In the genomic region with DNA sequence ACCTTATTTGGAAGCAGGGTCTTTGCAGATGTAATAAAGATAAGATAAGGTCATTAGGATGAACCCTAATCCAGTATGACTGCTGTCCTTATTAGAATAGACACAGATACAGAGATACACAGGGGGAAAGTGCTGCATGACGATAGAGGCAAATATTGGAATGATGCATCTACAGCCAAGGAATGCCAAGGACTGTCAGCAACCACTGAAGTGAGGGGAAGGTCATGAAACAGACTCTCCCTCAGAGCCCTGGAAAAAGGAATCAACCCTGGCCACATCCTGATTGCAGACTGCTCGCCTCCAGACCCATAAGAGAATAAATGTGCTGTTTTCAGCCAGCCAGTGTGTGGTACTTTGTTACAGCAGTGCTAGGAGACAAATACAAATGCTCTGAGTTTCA, we compare ENCODE assay signal across 18 cellular contexts. TPM values are rescaled to one million over a fixed set of nuclear protein-coding genes. Genes with fewer than 3 reads are reported as not detected.
DNase-seq lines count a peak whose midpoint lies in the region; ATAC-seq, FAIRE-seq and TF ChIP-seq lines count a peak whose summit lies in the region.
"Had no signal": no experiment of that assay in that cellular context is flagged by ENCODE, and none has a peak within 500 bp of the region (broad histone marks: within the 10 kb centered on the region; RNA-seq: fewer than 3 reads in every experiment).

No MANE protein-coding gene starts in this region.

- H4K20me1 ChIP-seq in astrocyte (ENCODE audit: insufficient read depth, low read length), result no peaks in the 10 kb centered on the region
- H4K20me1 ChIP-seq: BLaER1 had no signal

- H3K4me3 ChIP-seq in astrocyte (ENCODE audit: insufficient read depth, low read depth, low read length), result no peak overlapping the region
- H3K4me3 ChIP-seq in mesenchymal stem cell (ENCODE audit: insufficient read depth in 1 of 2, low read depth in 1 of 2, low read length in 2 of 2), result no peak overlapping the region
- no peak overlapping the region for H3K4me3 ChIP-seq in right lobe of liver
- H3K4me3 ChIP-seq: BLaER1, HAP-1, PC-9, SK-N-MC had no signal

- H3K79me1 ChIP-seq in mesenchymal stem cell (replicated peaks; ENCODE audit: low read length, poor library complexity, severe bottlenecking), result no peaks in the 10 kb centered on the region

- no peak overlapping the region for H2BK12ac ChIP-seq in mesenchymal stem cell (ENCODE audit: low read length in 2 of 2)

- H3K36me3 Mint-ChIP-seq in astrocyte (ENCODE audit: low read depth, unreplicated experiment), result peaks cover 5% of the 10 kb centered on the region

- WGBS in mesenchymal stem cell, result 90% methylated on average over 2 of the region's 2 CpGs
- 94% methylated on average over 2 of the region's 2 CpGs for WGBS in right lobe of liver (ENCODE audit: insufficient coverage, low coverage, low lambda C conversion rate, missing lambda C conversion rate)

- H2BK120ac ChIP-seq in mesenchymal stem cell (ENCODE audit: low read depth, low read length), result no peak overlapping the region

- no peak overlapping the region for H2AFZ ChIP-seq in astrocyte (ENCODE audit: low read depth, low read length)
- no peak overlapping the region for H2AFZ ChIP-seq in mesenchymal stem cell (ENCODE audit: low read depth, low read length)
- H2AFZ ChIP-seq: PC-9 had no signal

- no peaks in the 10 kb centered on the region for H3K79me2 ChIP-seq in astrocyte (ENCODE audit: insufficient read depth, low read length)

- FAIRE-seq in H54 (lab: Jason Lieb, UNC), result peak; percentile 30
- FAIRE-seq in astrocyte (lab: Jason Lieb, UNC), result peak; percentile 65

- H3K27ac ChIP-seq in astrocyte (ENCODE audit: low read depth, low read length), result no peak overlapping the region
- H3K27ac ChIP-seq in mesenchymal stem cell (ENCODE audit: low read length, poor library complexity, severe bottlenecking), result no peak overlapping the region
- H3K27ac ChIP-seq in right lobe of liver, result no peak overlapping the region
- H3K27ac ChIP-seq: BLaER1, PC-9, SK-N-MC had no signal

- H2BK5ac ChIP-seq in mesenchymal stem cell (ENCODE audit: low read depth, low read length, poor library complexity, severe bottlenecking), result no peak overlapping the region

- no peak overlapping the region for H3K23ac ChIP-seq in mesenchymal stem cell (ENCODE audit: low read length in 2 of 2)

- H3K9me3 Mint-ChIP-seq in astrocyte (ENCODE audit: unreplicated experiment), result no peaks in the 10 kb centered on the region
- H3K9me3 Mint-ChIP-seq: CD8-positive, alpha-beta memory T cell had no signal

- H2AK5ac ChIP-seq in mesenchymal stem cell (ENCODE audit: low read length, severe bottlenecking), result no peak overlapping the region

- no peak overlapping the region for H2BK15ac ChIP-seq in mesenchymal stem cell (ENCODE audit: low read depth, poor library complexity, severe bottlenecking)

- no peak overlapping the region for H3K14ac ChIP-seq in mesenchymal stem cell (ENCODE audit: low read length in 2 of 2)

- H3K27me3 ChIP-seq in astrocyte (ENCODE audit: insufficient read depth, low read length), result no peaks in the 10 kb centered on the region
- H3K27me3 ChIP-seq in mesenchymal stem cell (ENCODE audit: control insufficient read depth in 1 of 2, insufficient read depth in 1 of 2, low read length in 2 of 2), result no peaks in the 10 kb centered on the region
- H3K27me3 ChIP-seq in right lobe of liver, result no peaks in the 10 kb centered on the region
- H3K27me3 ChIP-seq: BLaER1 had no signal

- TF ChIP-seq CTCF in astrocyte (IDR thresholded peaks at IDR 0.05; ENCODE audit: insufficient read depth, low read depth, low read length), result no peak
- no peak for TF ChIP-seq CTCF in right lobe of liver (IDR thresholded peaks at IDR 0.05)

- H3K9ac ChIP-seq in astrocyte (ENCODE audit: low read length), result no peak overlapping the region
- no peak overlapping the region for H3K9ac ChIP-seq in mesenchymal stem cell (ENCODE audit: low read length)
- H3K9ac ChIP-seq: BLaER1 had no signal

- no peak overlapping the region for H3K18ac ChIP-seq in mesenchymal stem cell (ENCODE audit: low read depth in 1 of 2, low read length in 2 of 2)

- ATAC-seq in HG03520 (IDR thresholded peaks at IDR 0.05; ENCODE audit: unreplicated experiment) (no peak), right lobe of liver (no peak)

- peak overlapping the region; percentile 20 for H3K27ac Mint-ChIP-seq in astrocyte (ENCODE audit: unreplicated experiment)
- H3K27ac Mint-ChIP-seq: CD8-positive, alpha-beta memory T cell; IgD-negative memory B cell had no signal

- TF ChIP-seq POLR2A in H54 (IDR thresholded peaks at IDR 0.05; ENCODE audit: low read depth, low read length) (no peak), right lobe of liver (IDR thresholded peaks at IDR 0.05) (no peak)

- intact Hi-C loops in right lobe of liver (cut with DNase I), result no loop called here

- no peak overlapping the region for H4K8ac ChIP-seq in mesenchymal stem cell (ENCODE audit: low read length)

- H3K4me3 Mint-ChIP-seq in astrocyte (ENCODE audit: unreplicated experiment), result no peak overlapping the region
- H3K4me3 Mint-ChIP-seq: CD8-positive, alpha-beta memory T cell had no signal

- H3K9me3 ChIP-seq in astrocyte (ENCODE audit: insufficient read depth, low read depth, low read length), result no peaks in the 10 kb centered on the region
- no peaks in the 10 kb centered on the region for H3K9me3 ChIP-seq in mesenchymal stem cell (ENCODE audit: control insufficient read depth, low read length)
- no peaks in the 10 kb centered on the region for H3K9me3 ChIP-seq in right lobe of liver
- H3K9me3 ChIP-seq: BLaER1, HAP-1 had no signal

- H3K4me2 ChIP-seq in astrocyte (ENCODE audit: low read length), result no peak overlapping the region
- no peak overlapping the region for H3K4me2 ChIP-seq in mesenchymal stem cell (ENCODE audit: low read length, poor library complexity, severe bottlenecking)
- H3K4me2 ChIP-seq: BLaER1, PC-9 had no signal

- no peak overlapping the region for H4K91ac ChIP-seq in mesenchymal stem cell (ENCODE audit: low read length)

- H3K4me1 Mint-ChIP-seq in astrocyte (ENCODE audit: low read depth, unreplicated experiment), result peaks cover 7% of the 10 kb centered on the region
- H3K4me1 Mint-ChIP-seq: CD8-positive, alpha-beta memory T cell; IgD-negative memory B cell had no signal

- DNase-seq in EH (ENCODE audit: low read depth), result peak; percentile 62
- no peak for DNase-seq in H54 (ENCODE audit: insufficient read length, low spot score)
- peak; percentile 52 for DNase-seq in astrocyte (ENCODE audit: low read depth)
- DNase-seq in mesenchymal stem cell, result peak; percentile 3
- no peak for DNase-seq in Kasumi-1 (lab: John Stamatoyannopoulos, UW)
- DNase-seq in right lobe of liver, result no peak
- DNase-seq: CD8-positive, alpha-beta memory T cell; DND-41; NCI-H1436 treated with DMSO at 0.1 percent for 48 hours; NCI-H2081 treated with DMSO at 0.1 percent for 48 hours; NCI-H226; NCI-H526 treated with DMSO at 0.1 percent for 48 hours; PC-9 had no signal

- no peaks in the 10 kb centered on the region for H3K4me1 ChIP-seq in astrocyte (ENCODE audit: insufficient read depth, low read length)
- H3K4me1 ChIP-seq in mesenchymal stem cell (ENCODE audit: control insufficient read depth, insufficient read depth, low read depth, low read length), result no peaks in the 10 kb centered on the region
- H3K4me1 ChIP-seq in right lobe of liver, result no peaks in the 10 kb centered on the region

- H3K36me3 ChIP-seq in astrocyte (ENCODE audit: insufficient read depth, low read length), result peaks cover 71% of the 10 kb centered on the region
- peaks cover 8 to 83% of the 10 kb centered on the region in 2 experiments for H3K36me3 ChIP-seq in mesenchymal stem cell (ENCODE audit: control insufficient read depth in 1 of 2, insufficient read depth in 2 of 2, low read depth in 1 of 2, low read length in 2 of 2)
- no peaks in the 10 kb centered on the region for H3K36me3 ChIP-seq in right lobe of liver

- H3K4ac ChIP-seq in mesenchymal stem cell (ENCODE audit: low read depth in 1 of 2, low read length in 2 of 2), result no peak overlapping the region

- no peaks in the 10 kb centered on the region for H3K27me3 Mint-ChIP-seq in astrocyte (ENCODE audit: low read depth, unreplicated experiment)
- H3K27me3 Mint-ChIP-seq: CD8-positive, alpha-beta memory T cell; IgD-negative memory B cell had no signal

RNA-seq across cellular contexts. Expression of a gene that starts 14.8 kb away (rescaled TPM):
- total RNA-seq in astrocyte, result 35.2 and 37.7 TPM in 2 replicates
- 15.5 TPM for polyA plus RNA-seq in mesenchymal stem cell (2013, experiment 1 of 2)
- polyA plus RNA-seq in mesenchymal stem cell (2013, experiment 2 of 2), result 16.5 TPM
- 1 to 10 TPM; 2.2 to 4.1 (median 2.6) TPM for total RNA-seq in right lobe of liver

Comparison
In these comparisons a context has a peak if more than half of its experiments do, and no peak if none do; other contexts are left out.
1. DNase-seq: peak in EH (single experiment), astrocyte (single experiment) and mesenchymal stem cell (single experiment); none in H54 (single experiment), Kasumi-1 (0 of 2) and right lobe of liver (0 of 3).